Comparison of ENCODE assay signal across 20 cellular contexts in genomic region chr9:116286287-116286686, GRCh38.
DNase-seq lines count a peak whose midpoint lies in the region; ATAC-seq and TF ChIP-seq lines count a peak whose summit lies in the region.
"Had no signal": no experiment of that assay in that cellular context is flagged by ENCODE, and none has a peak within 500 bp of the region (broad histone marks: within the 10 kb centered on the region; RNA-seq: fewer than 3 reads in every experiment).

No MANE protein-coding gene starts in this region.

- H3K4me1 ChIP-seq in uterus (no peaks in the 10 kb centered on the region), stomach (no peaks in the 10 kb centered on the region)
- H3K4me1 ChIP-seq: parathyroid adenoma had no signal

- TF ChIP-seq EP300 in stomach (IDR thresholded peaks at IDR 0.05): no peak

- ATAC-seq in Right ventricle myocardium superior (ENCODE audit: poor library complexity): peak; percentile 27
- no peak for ATAC-seq in stimulated activated naive CD8-positive, alpha-beta T cell treated with anti-CD3 and anti-CD28 coated beads, Interleukin-15, amount 100 ng/mL, for 72 hours
- ATAC-seq in HG02870 (IDR thresholded peaks at IDR 0.05; ENCODE audit: unreplicated experiment): no peak

- peak overlapping the region in 1 of 2 donors; percentile 59 for H3K27ac Mint-ChIP-seq in stimulated activated naive CD8-positive, alpha-beta T cell treated with anti-CD3 and anti-CD28 coated beads, Interleukin-15, amount 100 ng/mL, for 72 hours
- H3K27ac Mint-ChIP-seq: activated naive CD8-positive, alpha-beta T cell; CD4-positive, alpha-beta T cell; HFFc6; IgD-negative memory B cell; memory B cell had no signal

- no peak for TF ChIP-seq CTCF in uterus (IDR thresholded peaks at IDR 0.05)
- no peak for TF ChIP-seq CTCF in stomach (IDR thresholded peaks at IDR 0.05)

- H3K9me3 ChIP-seq in uterus (no peaks in the 10 kb centered on the region), stomach (no peaks in the 10 kb centered on the region)
- H3K9me3 ChIP-seq: thoracic aorta had no signal

- no peak overlapping the region for H3K4me3 Mint-ChIP-seq in stimulated activated naive CD8-positive, alpha-beta T cell treated with anti-CD3 and anti-CD28 coated beads, Interleukin-15, amount 100 ng/mL, for 72 hours
- H3K4me3 Mint-ChIP-seq: activated naive CD8-positive, alpha-beta T cell; CD4-positive, alpha-beta T cell; central memory CD8-positive, alpha-beta T cell; HFFc6; IgD-negative memory B cell; memory B cell had no signal

- no peak for TF ChIP-seq POLR2A in uterus (IDR thresholded peaks at IDR 0.05)
- no peak for TF ChIP-seq POLR2A in stomach (IDR thresholded peaks at IDR 0.05)

- no peaks in the 10 kb centered on the region for H3K4me1 Mint-ChIP-seq in stimulated activated naive CD8-positive, alpha-beta T cell treated with anti-CD3 and anti-CD28 coated beads, Interleukin-15, amount 100 ng/mL, for 72 hours
- H3K4me1 Mint-ChIP-seq: central memory CD8-positive, alpha-beta T cell; IgD-negative memory B cell; memory B cell had no signal

- 29 to 39% (median 31%) methylated on average over 9 of the region's 9 CpGs for WGBS in stomach, 5 donors

- H3K27ac ChIP-seq in uterus: peak overlapping the region; percentile 16 to 44
- H3K27ac ChIP-seq in stomach: no peak overlapping the region
- H3K27ac ChIP-seq: 22Rv1, parathyroid adenoma, PC-9, thoracic aorta, VCaP had no signal

- no peaks in the 10 kb centered on the region for H3K9me3 Mint-ChIP-seq in stimulated activated naive CD8-positive, alpha-beta T cell treated with anti-CD3 and anti-CD28 coated beads, Interleukin-15, amount 100 ng/mL, for 72 hours
- H3K9me3 Mint-ChIP-seq: CD4-positive, alpha-beta T cell; HFFc6; memory B cell had no signal

- H3K27me3 Mint-ChIP-seq in stimulated activated naive CD8-positive, alpha-beta T cell treated with anti-CD3 and anti-CD28 coated beads, Interleukin-15, amount 100 ng/mL, for 72 hours: peaks cover 25% of the 10 kb centered on the region

- no peaks in the 10 kb centered on the region for H3K36me3 ChIP-seq in uterus
- H3K36me3 ChIP-seq in stomach: no peaks in the 10 kb centered on the region
- H3K36me3 ChIP-seq: thoracic aorta had no signal

- intact Hi-C loops in Right ventricle myocardium superior (cut with DNase I) (no loop called here), cardiac septum (cut with DNase I) (no loop called here), uterus (cut with DNase I; ENCODE audit: low total_unique reads) (no loop called here), stomach (cut with DNase I; ENCODE audit: low total_unique reads) (no loop called here)

- H3K4me3 ChIP-seq in uterus (no peak overlapping the region), stomach (no peak overlapping the region)
- H3K4me3 ChIP-seq: PC-9, thoracic aorta had no signal

- H3K27me3 ChIP-seq in uterus: no peaks in the 10 kb centered on the region
- no peaks in the 10 kb centered on the region for H3K27me3 ChIP-seq in stomach

- DNase-seq in Right ventricle myocardium superior: no peak
- no peak for DNase-seq in cardiac septum (ENCODE audit: low spot score)
- peak; percentile 79 for DNase-seq in NCI-H345 treated with DMSO at 0.1 percent for 48 hours (lab: John Stamatoyannopoulos, UW; ENCODE audit: unreplicated experiment)
- peak; percentile 86 for DNase-seq in iPS DF 19.7 (ENCODE audit: low read depth, low spot score)
- DNase-seq in uterus: no peak
- no peak for DNase-seq in stimulated activated naive CD8-positive, alpha-beta T cell treated with anti-CD3 and anti-CD28 coated beads, Interleukin-15, amount 100 ng/mL, for 72 hours
- no peak for DNase-seq in stomach
- DNase-seq: CD4-positive, alpha-beta T cell; HFFc6; NCI-H1694; PC-9 had no signal

Comparison
In these comparisons a context has a peak if more than half of its experiments do, and no peak if none do; other contexts are left out.
1. DNase-seq: peak in NCI-H345 treated with DMSO at 0.1 percent for 48 hours (single experiment) and iPS DF 19.7 (single experiment); none in Right ventricle myocardium superior (single experiment), cardiac septum (single experiment), uterus (0 of 2), stimulated activated naive CD8-positive, alpha-beta T cell treated with anti-CD3 and anti-CD28 coated beads, Interleukin-15, amount 100 ng/mL, for 72 hours (0 of 2) and stomach (single experiment).
2. H3K27ac ChIP-seq: peak in uterus (2 of 2); none in stomach (0 of 5).